ENCODE assay signal across 10 cellular contexts in the genomic region with DNA sequence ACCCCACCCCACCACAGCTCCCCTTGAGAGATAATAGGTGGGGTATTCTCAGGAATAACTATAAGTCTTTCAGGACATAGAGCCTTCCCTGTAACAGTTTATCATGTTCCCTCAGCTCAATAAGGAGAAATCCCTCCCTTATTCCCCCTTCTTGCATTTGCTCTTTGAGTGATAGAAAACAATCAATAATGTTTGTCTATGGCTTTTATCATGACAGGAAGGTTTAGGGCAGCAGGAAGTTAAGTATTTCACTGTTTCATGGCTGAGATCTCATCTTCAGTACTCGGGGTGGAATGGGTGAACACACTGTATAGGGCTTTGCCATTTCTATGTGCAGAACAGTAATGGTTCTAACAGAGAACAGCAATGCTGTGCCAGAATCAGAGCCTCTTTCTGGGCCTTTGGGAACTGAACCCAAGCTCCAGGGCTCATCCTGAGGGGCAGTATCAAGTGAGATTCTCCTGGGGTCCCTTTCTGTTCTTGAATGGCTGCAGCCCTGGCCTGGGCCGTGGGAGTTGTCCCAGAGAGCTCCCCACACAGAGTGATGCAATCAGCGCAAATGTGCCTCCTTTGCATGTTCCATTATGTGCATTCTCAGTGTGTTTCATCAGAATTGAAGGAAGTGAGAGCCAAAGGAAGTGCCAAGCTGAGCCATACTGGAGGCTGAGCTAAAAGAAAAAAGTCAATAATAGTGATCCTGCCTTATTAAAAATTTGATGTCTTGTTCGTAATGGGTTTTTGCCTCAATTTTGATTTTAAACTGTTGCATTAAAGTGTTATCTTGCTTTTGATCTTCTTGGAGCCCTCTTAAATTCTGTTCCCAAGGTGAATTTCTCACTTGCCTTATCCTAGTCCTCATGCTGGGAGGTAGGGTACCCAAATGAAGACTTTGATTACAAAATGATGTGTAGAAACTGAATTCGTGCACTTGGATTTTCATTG. TPM values are rescaled to one million over a fixed set of nuclear protein-coding genes. Genes with fewer than 3 reads are reported as not detected.
DNase-seq lines count a peak whose midpoint lies in the region; ATAC-seq and TF ChIP-seq lines count a peak whose summit lies in the region.
"Had no signal": no experiment of that assay in that cellular context is flagged by ENCODE, and none has a peak within 500 bp of the region (broad histone marks: within the 10 kb centered on the region; RNA-seq: fewer than 3 reads in every experiment).

No MANE protein-coding gene starts in this region.

- no peaks in the 10 kb centered on the region for H3K27me3 ChIP-seq in A673 (replicated peaks; ENCODE audit: insufficient read depth, low read depth, low read length, poor library complexity)

- intact Hi-C loops in A673 (cut with micrococcal nuclease; ENCODE audit: unreplicated experiment) = loop anchor here (5.0 kb wide), 1 partner anchor 373 kb away; a partner anchor contains a TSS
- intact Hi-C loops in activated CD8-positive, alpha-beta T cell treated with anti-CD3 and anti-CD28 coated beads for 36 hours (cut with micrococcal nuclease) = loop anchor here (5.0 to 10.0 kb wide), 2 partner anchors 130 to 373 kb away; a partner anchor contains a TSS

- H3K9me3 Mint-ChIP-seq in activated CD8-positive, alpha-beta T cell treated with anti-CD3 and anti-CD28 coated beads for 36 hours = peaks cover 3% of the 10 kb centered on the region

- CTCF ChIA-PET in A673 (lab: Charles Lee) = interaction anchor here (1.5 kb wide), 1 partner anchor 13 kb away, joined by 3 read pairs; no protein-coding TSS in a partner anchor
- CTCF ChIA-PET in activated CD8-positive, alpha-beta T cell treated with anti-CD3 and anti-CD28 coated beads for 36 hours (lab: Charles Lee) = interaction anchor here (1.8 to 7.0 kb wide), 2 partner anchors 10 to 12 kb away, joined by 7 to 91 read pairs; no protein-coding TSS in a partner anchor

- peaks cover 8% of the 10 kb centered on the region for H3K4me1 ChIP-seq in A673 (ENCODE audit: insufficient read depth, low read length, poor library complexity, severe bottlenecking)

- H3K36me3 ChIP-seq in A673 (ENCODE audit: insufficient read depth, low read length, poor library complexity, severe bottlenecking) = no peaks in the 10 kb centered on the region

- no peak overlapping the region for H3K4me3 ChIP-seq in A673 (ENCODE audit: low read depth, low read length, poor library complexity, severe bottlenecking)

- no peak for ATAC-seq in activated CD8-positive, alpha-beta T cell treated with anti-CD3 and anti-CD28 coated beads for 36 hours

- TF ChIP-seq CTCF in A673 (conservative IDR thresholded peaks at IDR 0.05; ENCODE audit: low read depth, low read length) = no peak
- TF ChIP-seq CTCF in activated CD8-positive, alpha-beta T cell treated with anti-CD3 and anti-CD28 coated beads for 36 hours (IDR thresholded peaks at IDR 0.05) = no peak

- BruUV-seq in A673 (replicated peaks; lab: Mats Ljungman, UMichigan) = no TSS peak

- no peaks in the 10 kb centered on the region for H3K9me3 ChIP-seq in A673 (ENCODE audit: low read depth, low read length, poor library complexity, severe bottlenecking)

- H3K27me3 Mint-ChIP-seq in activated CD8-positive, alpha-beta T cell treated with anti-CD3 and anti-CD28 coated beads for 36 hours = no peaks in the 10 kb centered on the region

- no peak overlapping the region for H3K4me3 Mint-ChIP-seq in activated CD8-positive, alpha-beta T cell treated with anti-CD3 and anti-CD28 coated beads for 36 hours

- peaks cover 37% of the 10 kb centered on the region for H3K4me1 Mint-ChIP-seq in activated CD8-positive, alpha-beta T cell treated with anti-CD3 and anti-CD28 coated beads for 36 hours (ENCODE audit: low read depth)

- peak; percentile 61 for DNase-seq in A673 (ENCODE audit: low spot score)
- DNase-seq in H4 (ENCODE audit: low spot score) = peak; percentile 62
- peak; percentile 59 for DNase-seq in activated CD8-positive, alpha-beta T cell treated with anti-CD3 and anti-CD28 coated beads for 36 hours
- DNase-seq in hippocampal formation (lab: John Stamatoyannopoulos, UW) = peak; percentile 11 to 15
- no peak for DNase-seq in NCI-H1417 (lab: John Stamatoyannopoulos, UW)
- DNase-seq in iPS-NIHi7 (ENCODE audit: extremely low spot score) = no peak
- no peak for DNase-seq in germinal center (ENCODE audit: low spot score)
- no peak for DNase-seq in activated CD4-positive, CD25-positive, alpha-beta regulatory T cell (lab: John Stamatoyannopoulos, UW)
- DNase-seq: NCI-H446; stimulated activated CD4-positive, alpha-beta T cell treated with anti-CD3 and anti-CD28 coated beads, Interleukin-2, amount 100 ng/mL, for 48 hours had no signal

- H3K27ac Mint-ChIP-seq in activated CD8-positive, alpha-beta T cell treated with anti-CD3 and anti-CD28 coated beads for 36 hours = peak overlapping the region; percentile 78

- peak overlapping the region; percentile 48 for H3K27ac ChIP-seq in A673 (ENCODE audit: low read depth, low read length, poor library complexity, severe bottlenecking)

- POLR2A ChIA-PET in A673 (lab: Charles Lee; ENCODE audit: low non-redundant PET) = no interaction called here
- POLR2A ChIA-PET in activated CD8-positive, alpha-beta T cell treated with anti-CD3 and anti-CD28 coated beads for 36 hours (lab: Charles Lee) = interaction anchor here (0.6 kb wide), 1 partner anchor 185 kb away, joined by 3 read pairs; no protein-coding TSS in a partner anchor

- H3K36me3 Mint-ChIP-seq in activated CD8-positive, alpha-beta T cell treated with anti-CD3 and anti-CD28 coated beads for 36 hours (ENCODE audit: low read depth) = peaks cover 10% of the 10 kb centered on the region

RNA-seq across cellular contexts. Expression of a gene that starts 2.9 kb away (rescaled TPM):
- 16.2 and 17.6 TPM in 2 replicates for total RNA-seq in A673 (2021)
- 17.8 and 22.9 TPM in 2 replicates for total RNA-seq in H4 (2014; rRNA removed; shearing (Covaris generic))
- total RNA-seq in activated CD8-positive, alpha-beta T cell treated with anti-CD3 and anti-CD28 coated beads for 36 hours = 10 to 100 TPM; 12.9 to 13.9 TPM

Comparison
In these comparisons a context has a peak if more than half of its experiments do, and no peak if none do; other contexts are left out.
1. DNase-seq: peak in A673 (single experiment), H4 (single experiment), activated CD8-positive, alpha-beta T cell treated with anti-CD3 and anti-CD28 coated beads for 36 hours (single experiment) and hippocampal formation (2 of 2); none in NCI-H1417 (0 of 3), iPS-NIHi7 (single experiment), germinal center (single experiment) and activated CD4-positive, CD25-positive, alpha-beta regulatory T cell (0 of 4).